In the genomic region with DNA sequence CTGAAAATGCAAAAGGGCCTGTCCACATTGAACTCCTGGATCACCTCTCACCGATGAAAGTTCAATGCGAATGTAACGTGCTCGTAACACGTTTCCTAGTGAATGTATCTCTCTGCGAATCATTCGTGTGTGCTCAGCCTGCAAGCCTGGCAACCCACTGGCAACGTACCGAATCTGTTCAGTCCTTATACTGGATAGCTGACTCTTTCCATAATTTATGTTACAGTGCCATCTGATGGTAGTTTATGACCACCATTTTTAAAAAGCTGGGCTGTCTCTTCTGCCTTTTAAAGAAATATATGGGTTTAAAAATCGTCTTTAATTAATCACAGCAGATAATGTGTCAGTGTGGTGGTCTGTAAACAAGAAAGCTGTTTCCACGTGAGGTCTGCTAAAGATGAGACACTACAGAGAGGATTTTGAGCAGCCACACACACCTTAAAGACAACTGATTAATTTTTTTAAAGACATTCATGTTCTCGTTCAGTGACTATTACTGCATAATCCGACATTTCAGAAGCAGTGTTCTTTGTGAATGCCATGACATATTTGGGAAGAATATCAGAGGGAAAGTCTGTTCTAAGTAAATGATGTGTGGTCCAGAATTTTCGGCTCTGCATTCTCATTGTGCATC, we compare ENCODE assay signal across 8 cellular contexts.
DNase-seq lines count a peak whose midpoint lies in the region; ATAC-seq, FAIRE-seq and TF ChIP-seq lines count a peak whose summit lies in the region.

No MANE protein-coding gene starts in this region.

- H3K27me3 Mint-ChIP-seq in WTC11 (ENCODE audit: low read depth) (no peaks in the 10 kb centered on the region), immature natural killer cell (ENCODE audit: low read depth in 3 of 3) (peaks cover 0 to 2% (median 0%) of the 10 kb centered on the region in 3 donors)

- H3K4me3 Mint-ChIP-seq in WTC11 (no peak overlapping the region), immature natural killer cell (no peak overlapping the region)

- peaks cover 0 to 24% (median 20%) of the 10 kb centered on the region in 3 donors for H3K4me1 ChIP-seq in pancreas

- no peaks in the 10 kb centered on the region for H3K27me3 ChIP-seq in pancreas

- CTCF ChIA-PET in WTC11 (lab: Charles Lee), result interaction anchor here (0.5 to 2.0 kb wide), 7 partner anchors 28 to 696 kb away, joined by 3 to 5 read pairs (median 3); no protein-coding TSS in a partner anchor

- no peaks in the 10 kb centered on the region for H3K36me3 ChIP-seq in pancreas

- H3K9me3 Mint-ChIP-seq in WTC11 (0 out of 2 replicates have a peak, but pooled peaks cover 4% of the 10 kb centered on the region), immature natural killer cell (no peaks in the 10 kb centered on the region)

- H3K4me3 ChIP-seq in AG09309 (ENCODE audit: control insufficient read depth, low read depth, low read length) (no peak overlapping the region), pancreas (no peak overlapping the region)

- ATAC-seq in WTC11, result peak; percentile 79
- ATAC-seq in pancreas, result peak; percentile 84 to 96 (median 94)

- peak; percentile 77 for FAIRE-seq in pancreas (lab: Jason Lieb, UNC)

- 19 to 20% methylated on average over 14 of the region's 14 CpGs for WGBS in pancreas, 2 donors

- H3K27ac ChIP-seq in pancreas, result peak overlapping the region; percentile 6 to 65 (median 34)

- H3K27ac Mint-ChIP-seq in WTC11 (no peak overlapping the region), immature natural killer cell (no peak overlapping the region)

- TF ChIP-seq CTCF in AG09309 (IDR thresholded peaks at IDR 0.05; ENCODE audit: control insufficient read depth, insufficient read depth, low read depth, low read length, missing control alignments), result peak; percentile 49
- TF ChIP-seq CTCF in GM12874 (IDR thresholded peaks at IDR 0.05; ENCODE audit: insufficient read depth, low read depth, low read length), result peak; percentile 18; the same call in 1 of the 2 replicates
- TF ChIP-seq CTCF in WTC11 (IDR thresholded peaks at IDR 0.05), result 0 out of 2 replicates have a peak, but pooled peaks have one; percentile 23
- TF ChIP-seq CTCF in pancreas (IDR thresholded peaks at IDR 0.05), result peak in 2 of 4 donors; percentile 34 to 35

- intact Hi-C loops in pancreas (cut with DNase I), result no loop called here

- no peaks in the 10 kb centered on the region for H3K9me3 ChIP-seq in pancreas

- POLR2A ChIA-PET in WTC11 (lab: Charles Lee), result no interaction called here

- no peaks in the 10 kb centered on the region for H3K36me3 Mint-ChIP-seq in WTC11
- H3K36me3 Mint-ChIP-seq in immature natural killer cell, result peaks cover 0 to 9% (median 4%) of the 10 kb centered on the region in 3 donors

- DNase-seq in AG09309 (ENCODE audit: low read depth) (peak; percentile 18), NCI-H2029 treated with DMSO at 0.1 percent for 48 hours (lab: John Stamatoyannopoulos, UW) (peak; percentile 13), WTC11 (ENCODE audit: low spot score) (no peak), foreskin melanocyte (peak; percentile 29), pancreas (peak in 5 of 6 donors; percentile 58 to 74 (median 69)), DMS79 (lab: John Stamatoyannopoulos, UW) (no peak), immature natural killer cell (no peak)

- H3K4me1 Mint-ChIP-seq in WTC11 (peaks cover 39% of the 10 kb centered on the region), immature natural killer cell (no peaks in the 10 kb centered on the region)

TF ChIP-seq in WTC11, 78 proteins besides CTCF, POLR2A, EP300 and RAD21 (continues in another document):
- no peak for TF ChIP-seq ZNF671 (CRISPR knock-in tag; IDR thresholded peaks at IDR 0.05)
- TF ChIP-seq HMGA2 (CRISPR knock-in tag; IDR thresholded peaks at IDR 0.05), result no peak
- TF ChIP-seq, protein P1, sequence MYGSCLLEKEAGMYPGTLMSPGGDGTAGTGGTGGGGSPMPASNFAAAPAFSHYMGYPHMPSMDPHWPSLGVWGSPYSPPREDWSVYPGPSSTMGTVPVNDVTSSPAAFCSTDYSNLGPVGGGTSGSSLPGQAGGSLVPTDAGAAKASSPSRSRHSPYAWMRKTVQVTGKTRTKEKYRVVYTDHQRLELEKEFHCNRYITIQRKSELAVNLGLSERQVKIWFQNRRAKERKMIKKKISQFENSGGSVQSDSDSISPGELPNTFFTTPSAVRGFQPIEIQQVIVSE (CRISPR knock-in tag; IDR thresholded peaks at IDR 0.05; ENCODE audit: borderline replicate concordance), result no peak
- no peak for TF ChIP-seq TEAD4 (CRISPR knock-in tag; IDR thresholded peaks at IDR 0.05)
- TF ChIP-seq IRF2 (CRISPR knock-in tag; IDR thresholded peaks at IDR 0.05; ENCODE audit: borderline replicate concordance, low read depth), result no peak
- no peak for TF ChIP-seq KAT7 (CRISPR knock-in tag; IDR thresholded peaks at IDR 0.05; ENCODE audit: borderline replicate concordance)
- TF ChIP-seq EMX1 (CRISPR knock-in tag; IDR thresholded peaks at IDR 0.05), result no peak
- TF ChIP-seq ZNF423 (CRISPR knock-in tag; IDR thresholded peaks at IDR 0.05), result no peak
- no peak for TF ChIP-seq ZNF219 (CRISPR knock-in tag; IDR thresholded peaks at IDR 0.05; ENCODE audit: borderline replicate concordance)
- TF ChIP-seq, protein P2, sequence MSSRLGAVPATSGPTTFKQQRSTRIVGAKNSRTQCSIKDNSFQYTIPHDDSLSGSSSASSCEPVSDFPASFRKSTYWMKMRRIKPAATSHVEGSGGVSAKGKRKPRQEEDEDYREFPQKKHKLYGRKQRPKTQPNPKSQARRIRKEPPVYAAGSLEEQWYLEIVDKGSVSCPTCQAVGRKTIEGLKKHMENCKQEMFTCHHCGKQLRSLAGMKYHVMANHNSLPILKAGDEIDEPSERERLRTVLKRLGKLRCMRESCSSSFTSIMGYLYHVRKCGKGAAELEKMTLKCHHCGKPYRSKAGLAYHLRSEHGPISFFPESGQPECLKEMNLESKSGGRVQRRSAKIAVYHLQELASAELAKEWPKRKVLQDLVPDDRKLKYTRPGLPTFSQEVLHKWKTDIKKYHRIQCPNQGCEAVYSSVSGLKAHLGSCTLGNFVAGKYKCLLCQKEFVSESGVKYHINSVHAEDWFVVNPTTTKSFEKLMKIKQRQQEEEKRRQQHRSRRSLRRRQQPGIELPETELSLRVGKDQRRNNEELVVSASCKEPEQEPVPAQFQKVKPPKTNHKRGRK (CRISPR knock-in tag; IDR thresholded peaks at IDR 0.05; ENCODE audit: borderline replicate concordance), result no peak
- TF ChIP-seq, protein P3, sequence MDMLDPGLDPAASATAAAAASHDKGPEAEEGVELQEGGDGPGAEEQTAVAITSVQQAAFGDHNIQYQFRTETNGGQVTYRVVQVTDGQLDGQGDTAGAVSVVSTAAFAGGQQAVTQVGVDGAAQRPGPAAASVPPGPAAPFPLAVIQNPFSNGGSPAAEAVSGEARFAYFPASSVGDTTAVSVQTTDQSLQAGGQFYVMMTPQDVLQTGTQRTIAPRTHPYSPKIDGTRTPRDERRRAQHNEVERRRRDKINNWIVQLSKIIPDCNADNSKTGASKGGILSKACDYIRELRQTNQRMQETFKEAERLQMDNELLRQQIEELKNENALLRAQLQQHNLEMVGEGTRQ (CRISPR knock-in tag; IDR thresholded peaks at IDR 0.05), result no peak
- TF ChIP-seq, protein P4, sequence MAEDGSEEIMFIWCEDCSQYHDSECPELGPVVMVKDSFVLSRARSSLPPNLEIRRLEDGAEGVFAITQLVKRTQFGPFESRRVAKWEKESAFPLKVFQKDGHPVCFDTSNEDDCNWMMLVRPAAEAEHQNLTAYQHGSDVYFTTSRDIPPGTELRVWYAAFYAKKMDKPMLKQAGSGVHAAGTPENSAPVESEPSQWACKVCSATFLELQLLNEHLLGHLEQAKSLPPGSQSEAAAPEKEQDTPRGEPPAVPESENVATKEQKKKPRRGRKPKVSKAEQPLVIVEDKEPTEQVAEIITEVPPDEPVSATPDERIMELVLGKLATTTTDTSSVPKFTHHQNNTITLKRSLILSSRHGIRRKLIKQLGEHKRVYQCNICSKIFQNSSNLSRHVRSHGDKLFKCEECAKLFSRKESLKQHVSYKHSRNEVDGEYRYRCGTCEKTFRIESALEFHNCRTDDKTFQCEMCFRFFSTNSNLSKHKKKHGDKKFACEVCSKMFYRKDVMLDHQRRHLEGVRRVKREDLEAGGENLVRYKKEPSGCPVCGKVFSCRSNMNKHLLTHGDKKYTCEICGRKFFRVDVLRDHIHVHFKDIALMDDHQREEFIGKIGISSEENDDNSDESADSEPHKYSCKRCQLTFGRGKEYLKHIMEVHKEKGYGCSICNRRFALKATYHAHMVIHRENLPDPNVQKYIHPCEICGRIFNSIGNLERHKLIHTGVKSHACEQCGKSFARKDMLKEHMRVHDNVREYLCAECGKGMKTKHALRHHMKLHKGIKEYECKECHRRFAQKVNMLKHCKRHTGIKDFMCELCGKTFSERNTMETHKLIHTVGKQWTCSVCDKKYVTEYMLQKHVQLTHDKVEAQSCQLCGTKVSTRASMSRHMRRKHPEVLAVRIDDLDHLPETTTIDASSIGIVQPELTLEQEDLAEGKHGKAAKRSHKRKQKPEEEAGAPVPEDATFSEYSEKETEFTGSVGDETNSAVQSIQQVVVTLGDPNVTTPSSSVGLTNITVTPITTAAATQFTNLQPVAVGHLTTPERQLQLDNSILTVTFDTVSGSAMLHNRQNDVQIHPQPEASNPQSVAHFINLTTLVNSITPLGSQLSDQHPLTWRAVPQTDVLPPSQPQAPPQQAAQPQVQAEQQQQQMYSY (CRISPR knock-in tag; IDR thresholded peaks at IDR 0.05), result no peak
- TF ChIP-seq, protein P5, sequence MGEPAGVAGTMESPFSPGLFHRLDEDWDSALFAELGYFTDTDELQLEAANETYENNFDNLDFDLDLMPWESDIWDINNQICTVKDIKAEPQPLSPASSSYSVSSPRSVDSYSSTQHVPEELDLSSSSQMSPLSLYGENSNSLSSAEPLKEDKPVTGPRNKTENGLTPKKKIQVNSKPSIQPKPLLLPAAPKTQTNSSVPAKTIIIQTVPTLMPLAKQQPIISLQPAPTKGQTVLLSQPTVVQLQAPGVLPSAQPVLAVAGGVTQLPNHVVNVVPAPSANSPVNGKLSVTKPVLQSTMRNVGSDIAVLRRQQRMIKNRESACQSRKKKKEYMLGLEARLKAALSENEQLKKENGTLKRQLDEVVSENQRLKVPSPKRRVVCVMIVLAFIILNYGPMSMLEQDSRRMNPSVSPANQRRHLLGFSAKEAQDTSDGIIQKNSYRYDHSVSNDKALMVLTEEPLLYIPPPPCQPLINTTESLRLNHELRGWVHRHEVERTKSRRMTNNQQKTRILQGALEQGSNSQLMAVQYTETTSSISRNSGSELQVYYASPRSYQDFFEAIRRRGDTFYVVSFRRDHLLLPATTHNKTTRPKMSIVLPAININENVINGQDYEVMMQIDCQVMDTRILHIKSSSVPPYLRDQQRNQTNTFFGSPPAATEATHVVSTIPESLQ (CRISPR knock-in tag; IDR thresholded peaks at IDR 0.05), result no peak
- no peak for TF ChIP-seq TCF7 (CRISPR knock-in tag; IDR thresholded peaks at IDR 0.05; ENCODE audit: low read depth)
- no peak for TF ChIP-seq ZNF317 (CRISPR knock-in tag; IDR thresholded peaks at IDR 0.05; ENCODE audit: borderline replicate concordance, low read depth)
- no peak for TF ChIP-seq TEAD1 (CRISPR knock-in tag; IDR thresholded peaks at IDR 0.05)
- TF ChIP-seq ZNF263 (CRISPR knock-in tag; IDR thresholded peaks at IDR 0.05; ENCODE audit: low read depth), result no peak
- TF ChIP-seq FOXK1 (CRISPR knock-in tag; IDR thresholded peaks at IDR 0.05), result no peak

Comparison
In these comparisons a context has a peak if more than half of its experiments do, and no peak if none do; other contexts are left out.
1. DNase-seq: peak in AG09309 (single experiment), NCI-H2029 treated with DMSO at 0.1 percent for 48 hours (single experiment), foreskin melanocyte (single experiment) and pancreas (5 of 6); none in WTC11 (single experiment), DMS79 (single experiment) and immature natural killer cell (0 of 3).